Comparison of ENCODE assay signal across 11 cellular contexts in genomic region chr2:98868548-98869271, GRCh38.
DNase-seq lines count a peak whose midpoint lies in the region; FAIRE-seq and TF ChIP-seq lines count a peak whose summit lies in the region.
"Had no signal": no experiment of that assay in that cellular context is flagged by ENCODE, and none has a peak within 500 bp of the region (broad histone marks: within the 10 kb centered on the region; RNA-seq: fewer than 3 reads in every experiment).

No MANE protein-coding gene starts in this region.

- H3K36me3 Mint-ChIP-seq in immature natural killer cell = peaks cover 0 to 3% (median 0%) of the 10 kb centered on the region in 3 donors

- H3K4me2 ChIP-seq in keratinocyte (ENCODE audit: control insufficient read depth, extremely low read depth, insufficient read depth, low read depth, low read length) = peak overlapping the region; percentile 82

- 46 to 68% methylated on average over 7 to 10 of the region's 10 CpGs for WGBS in transverse colon (ENCODE audit: low coverage in 1 of 2), 2 donors

- no peak for TF ChIP-seq EP300 in transverse colon (IDR thresholded peaks at IDR 0.05; ENCODE audit: low read depth)

- H3K9me3 ChIP-seq in Peyer's patch (no peaks in the 10 kb centered on the region), keratinocyte (ENCODE audit: control insufficient read depth, low read depth, low read length) (no peaks in the 10 kb centered on the region), transverse colon (no peaks in the 10 kb centered on the region), left ventricle myocardium inferior (replicated peaks) (peaks cover 1% of the 10 kb centered on the region)
- H3K9me3 ChIP-seq: heart right ventricle had no signal

- H2AFZ ChIP-seq in keratinocyte (ENCODE audit: control insufficient read depth, low read length) = peak overlapping the region; percentile 97

- intact Hi-C loops in transverse colon (cut with DNase I; ENCODE audit: low total_unique reads) (no loop called here), left ventricle myocardium inferior (cut with micrococcal nuclease) (no loop called here)

- no peak for FAIRE-seq in keratinocyte (lab: Jason Lieb, UNC)
- FAIRE-seq: astrocyte had no signal

- peak overlapping the region; percentile 75 for H3K9ac ChIP-seq in keratinocyte (ENCODE audit: control insufficient read depth, extremely low read depth, insufficient read depth, low read length)

- peaks cover 0 to 7% (median 0%) of the 10 kb centered on the region in 3 donors for H3K27me3 Mint-ChIP-seq in immature natural killer cell (ENCODE audit: low read depth in 3 of 3)

- no peak overlapping the region for H3K4me3 Mint-ChIP-seq in immature natural killer cell

- H3K4me1 Mint-ChIP-seq in immature natural killer cell = peaks cover 0 to 15% of the 10 kb centered on the region in 2 donors

- H3K27ac ChIP-seq in Peyer's patch = peak overlapping the region in 3 of 4 donors; percentile 65 to 94 (median 85)
- H3K27ac ChIP-seq in keratinocyte (ENCODE audit: control insufficient read depth, insufficient read depth, low read length) = peak overlapping the region; percentile 80
- peak overlapping the region; percentile 89 to 91 (median 90) for H3K27ac ChIP-seq in transverse colon
- no peak overlapping the region for H3K27ac ChIP-seq in left ventricle myocardium inferior (replicated peaks)
- H3K27ac ChIP-seq: heart right ventricle had no signal

- dilution Hi-C loops in keratinocyte (cut with MboI; ENCODE audit: extremely low pct_ligation_motif_present, low sequenced_read_pairs) = no loop called here

- H3K79me2 ChIP-seq in keratinocyte (ENCODE audit: control insufficient read depth, insufficient read depth, low read length) = no peaks in the 10 kb centered on the region

- DNase-seq in NCI-H2196 (lab: John Stamatoyannopoulos, UW; ENCODE audit: unreplicated experiment) (peak; percentile 30), NCI-H2196 treated with DMSO at 0.1 percent for 48 hours (lab: John Stamatoyannopoulos, UW; ENCODE audit: unreplicated experiment) (no peak), Peyer's patch (no peak), keratinocyte (ENCODE audit: low read depth, low spot score) (no peak), transverse colon (peak; percentile 22), immature natural killer cell (no peak), left ventricle myocardium inferior (no peak)
- no peak for DNase-seq in central memory CD4-positive, alpha-beta T cell
- DNase-seq: ACHN, heart right ventricle had no signal

- in situ Hi-C loops in transverse colon (cut with MboI; ENCODE audit: low pct_ligation_motif_present in 1 of 4, low pct_unique_long_range_greater_than_20kb in 1 of 4, low sequenced_read_pairs in 3 of 4) = no loop called here

- TF ChIP-seq CTCF in Peyer's patch (IDR thresholded peaks at IDR 0.05) = no peak
- no peak for TF ChIP-seq CTCF in keratinocyte (optimal IDR thresholded peaks at IDR 0.05 in 1 of 3, IDR thresholded peaks at IDR 0.05 in 1 of 3, conservative IDR thresholded peaks at IDR 0.05 in 1 of 3; ENCODE audit: extremely low read depth in 1 of 3, insufficient read depth in 2 of 3, low read length in 3 of 3)
- TF ChIP-seq CTCF in transverse colon (IDR thresholded peaks at IDR 0.05) = no peak
- TF ChIP-seq CTCF in left ventricle myocardium inferior (IDR thresholded peaks at IDR 0.05; ENCODE audit: borderline replicate concordance) = no peak

- no peaks in the 10 kb centered on the region for H3K9me1 ChIP-seq in keratinocyte (ENCODE audit: control insufficient read depth, extremely low read depth, insufficient read depth, low read length)

- no peak overlapping the region for H3K27ac Mint-ChIP-seq in immature natural killer cell

- H3K4me3 ChIP-seq in Peyer's patch = peak overlapping the region in 2 of 4 donors; percentile 45 to 50
- H3K4me3 ChIP-seq in keratinocyte (ENCODE audit: control insufficient read depth in 2 of 3, extremely low read depth in 1 of 3, insufficient read depth in 2 of 3, low read depth in 1 of 3, low read length in 3 of 3) = peak overlapping the region; percentile 35 to 67 (median 54)
- peak overlapping the region in 3 of 4 donors; percentile 17 to 44 (median 21) for H3K4me3 ChIP-seq in transverse colon
- H3K4me3 ChIP-seq in left ventricle myocardium inferior = no peak overlapping the region
- H3K4me3 ChIP-seq: heart right ventricle had no signal

- H3K4me1 ChIP-seq in Peyer's patch (peaks cover 0 to 10% (median 0%) of the 10 kb centered on the region in 4 donors), keratinocyte (ENCODE audit: control insufficient read depth, extremely low read depth, insufficient read depth, low read length) (peaks cover 56% of the 10 kb centered on the region), transverse colon (peaks cover 0 to 22% (median 13%) of the 10 kb centered on the region in 4 donors), left ventricle myocardium inferior (no peaks in the 10 kb centered on the region)

- TF ChIP-seq POLR2A in Peyer's patch (IDR thresholded peaks at IDR 0.05) (peak in 1 of 2 donors; percentile 43), transverse colon (IDR thresholded peaks at IDR 0.05) (no peak)

- H3K36me3 ChIP-seq in Peyer's patch = no peaks in the 10 kb centered on the region
- H3K36me3 ChIP-seq in keratinocyte (ENCODE audit: control insufficient read depth in 2 of 2, extremely low read depth in 1 of 2, insufficient read depth in 2 of 2, low read length in 2 of 2) = no peaks in the 10 kb centered on the region
- H3K36me3 ChIP-seq in transverse colon = no peaks in the 10 kb centered on the region
- H3K36me3 ChIP-seq in left ventricle myocardium inferior = no peaks in the 10 kb centered on the region
- H3K36me3 ChIP-seq: heart right ventricle had no signal

- peaks cover 0 to 3% (median 0%) of the 10 kb centered on the region in 6 donors for H3K9me3 Mint-ChIP-seq in immature natural killer cell

- no peaks in the 10 kb centered on the region for H3K27me3 ChIP-seq in Peyer's patch
- no peaks in the 10 kb centered on the region for H3K27me3 ChIP-seq in keratinocyte (ENCODE audit: control insufficient read depth, extremely low read depth, insufficient read depth, low read length)
- H3K27me3 ChIP-seq in transverse colon = no peaks in the 10 kb centered on the region
- peaks cover 21% of the 10 kb centered on the region for H3K27me3 ChIP-seq in left ventricle myocardium inferior (ENCODE audit: low read depth)

- no peaks in the 10 kb centered on the region for H4K20me1 ChIP-seq in keratinocyte (ENCODE audit: control insufficient read depth, extremely low read depth, insufficient read depth, low read length)

Comparison
In these comparisons a context has a peak if more than half of its experiments do, and no peak if none do; other contexts are left out.
1. DNase-seq: peak in NCI-H2196 (single experiment) and transverse colon (single experiment); none in NCI-H2196 treated with DMSO at 0.1 percent for 48 hours (single experiment), Peyer's patch (0 of 3), keratinocyte (single experiment), immature natural killer cell (0 of 3), central memory CD4-positive, alpha-beta T cell (single experiment) and left ventricle myocardium inferior (single experiment).